Comparison of ENCODE assay signal across 29 cellular contexts in the genomic region with DNA sequence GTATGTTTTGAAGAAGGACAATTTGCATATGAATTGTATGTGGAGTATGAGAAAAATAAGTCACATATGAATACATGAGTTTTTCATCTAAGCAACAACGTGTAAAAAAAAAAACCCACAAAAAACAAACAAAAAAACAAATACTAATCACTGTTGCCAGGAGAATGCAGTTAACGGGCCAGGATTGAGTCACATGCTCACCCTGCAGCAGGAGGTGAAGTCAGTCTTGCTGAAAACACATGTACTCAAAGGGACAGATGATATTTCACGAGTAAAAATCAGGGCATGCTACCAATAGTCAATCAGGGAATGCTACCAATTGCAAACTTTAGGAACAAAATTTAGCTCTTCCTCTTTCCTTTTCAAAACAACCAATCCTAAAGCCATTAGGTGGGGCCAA. TPM values are rescaled to one million over a fixed set of nuclear protein-coding genes. Genes with fewer than 3 reads are reported as not detected.
"Had no signal": no experiment of that assay in that cellular context is flagged by ENCODE, and none has a peak within 500 bp of the region (broad histone marks: within the 10 kb centered on the region; RNA-seq: fewer than 3 reads in every experiment).

No MANE protein-coding gene starts in this region.

- H3K4me3 Mint-ChIP-seq: activated CD4-positive, alpha-beta memory T cell treated with anti-CD3 and anti-CD28 coated beads for 36 hours; activated CD4-positive, alpha-beta T cell treated with anti-CD3 and anti-CD28 coated beads for 36 hours; activated CD4-positive, alpha-beta T cell treated with anti-CD3 and anti-CD28 coated beads, Interleukin-2, amount 10 ng/mL, durations not matched to agents 24 days and 14 days; activated CD8-positive, alpha-beta memory T cell treated with anti-CD3 and anti-CD28 coated beads, Interleukin-2, amount 10 ng/mL, durations not matched to agents 7 days and 5 days; activated CD8-positive, alpha-beta T cell treated with anti-CD3 and anti-CD28 coated beads, Interleukin-2, amount 10 ng/mL, durations not matched to agents 7 days and 5 days; activated naive CD4-positive, alpha-beta T cell treated with anti-CD3 and anti-CD28 coated beads, Interleukin-2, amount 10 ng/mL, durations not matched to agents 7 days and 5 days; activated naive CD8-positive, alpha-beta T cell treated with anti-CD3 and anti-CD28 coated beads, Interleukin-2, amount 10 ng/mL, durations not matched to agents 7 days and 5 days; activated T-cell treated with anti-CD3 and anti-CD28 coated beads, Interleukin-2, amount 50 U/mL, for 24 hours; activated T-cell treated with anti-CD3 and anti-CD28 coated beads, Interleukin-2, amount 50 U/mL, for 72 hours; brain had no signal

- DNase-seq: activated CD4-positive, alpha-beta memory T cell treated with anti-CD3 and anti-CD28 coated beads for 36 hours; activated CD4-positive, alpha-beta T cell treated with anti-CD3 and anti-CD28 coated beads for 36 hours; activated CD4-positive, alpha-beta T cell treated with anti-CD3 and anti-CD28 coated beads, Interleukin-2, amount 10 ng/mL, durations not matched to agents 24 days and 14 days; activated CD4-positive, CD25-positive, alpha-beta regulatory T cell; activated CD4-positive, CD25-positive, alpha-beta regulatory T cell treated with anti-CD3 and anti-CD28 coated beads, Interleukin-2, amount 50 U/mL, for 72 hours; activated CD8-positive, alpha-beta memory T cell treated with anti-CD3 and anti-CD28 coated beads, Interleukin-2, amount 10 ng/mL, durations not matched to agents 7 days and 5 days; activated CD8-positive, alpha-beta memory T cell treated with anti-CD3 and anti-CD28 coated beads, Interleukin-2, amount 50 U/mL, for 4 hours; activated CD8-positive, alpha-beta T cell treated with anti-CD3 and anti-CD28 coated beads, Interleukin-2, amount 10 ng/mL, durations not matched to agents 7 days and 5 days; activated gamma-delta T cell; activated naive CD4-positive, alpha-beta T cell; activated naive CD4-positive, alpha-beta T cell treated with anti-CD3 and anti-CD28 coated beads, Interleukin-2, amount 10 ng/mL, durations not matched to agents 7 days and 5 days; activated naive CD8-positive, alpha-beta T cell treated with anti-CD3 and anti-CD28 coated beads, Interleukin-2, amount 10 ng/mL, durations not matched to agents 7 days and 5 days; activated T-cell treated with anti-CD3 and anti-CD28 coated beads, Interleukin-2, amount 50 U/mL, for 24 hours; activated T-cell treated with anti-CD3 and anti-CD28 coated beads, Interleukin-2, amount 50 U/mL, for 72 hours; central memory CD4-positive, alpha-beta T cell; cerebellar nuclear complex; colonic mucosa; effector CD8-positive, alpha-beta T cell; esophagus squamous epithelium; head of caudate nucleus; hypothalamus; T-helper 2 cell had no signal

- H3K9me3 ChIP-seq: ascending aorta, breast epithelium, colonic mucosa, esophagus squamous epithelium had no signal

- H3K4me1 Mint-ChIP-seq: activated CD4-positive, alpha-beta T cell treated with anti-CD3 and anti-CD28 coated beads for 36 hours; activated CD4-positive, alpha-beta T cell treated with anti-CD3 and anti-CD28 coated beads, Interleukin-2, amount 10 ng/mL, durations not matched to agents 24 days and 14 days; activated CD8-positive, alpha-beta memory T cell treated with anti-CD3 and anti-CD28 coated beads, Interleukin-2, amount 10 ng/mL, durations not matched to agents 7 days and 5 days; activated naive CD4-positive, alpha-beta T cell treated with anti-CD3 and anti-CD28 coated beads, Interleukin-2, amount 10 ng/mL, durations not matched to agents 7 days and 5 days; activated naive CD8-positive, alpha-beta T cell treated with anti-CD3 and anti-CD28 coated beads, Interleukin-2, amount 10 ng/mL, durations not matched to agents 7 days and 5 days had no signal

- ATAC-seq: activated CD4-positive, alpha-beta T cell treated with anti-CD3 and anti-CD28 coated beads for 36 hours; activated CD8-positive, alpha-beta memory T cell treated with anti-CD3 and anti-CD28 coated beads, Interleukin-2, amount 10 ng/mL, durations not matched to agents 7 days and 5 days; activated CD8-positive, alpha-beta T cell treated with anti-CD3 and anti-CD28 coated beads, Interleukin-2, amount 10 ng/mL, durations not matched to agents 7 days and 5 days; activated naive CD4-positive, alpha-beta T cell treated with anti-CD3 and anti-CD28 coated beads, Interleukin-2, amount 50 U/mL, for 72 hours; activated T-cell treated with anti-CD3 and anti-CD28 coated beads, Interleukin-2, amount 50 U/mL, for 72 hours had no signal

- H3K4me1 ChIP-seq: breast epithelium, colonic mucosa had no signal

- H3K27ac Mint-ChIP-seq: activated CD4-positive, alpha-beta memory T cell treated with anti-CD3 and anti-CD28 coated beads for 36 hours; activated CD4-positive, alpha-beta T cell treated with anti-CD3 and anti-CD28 coated beads for 36 hours; activated CD4-positive, alpha-beta T cell treated with anti-CD3 and anti-CD28 coated beads, Interleukin-2, amount 10 ng/mL, durations not matched to agents 24 days and 14 days; activated CD8-positive, alpha-beta memory T cell treated with anti-CD3 and anti-CD28 coated beads, Interleukin-2, amount 10 ng/mL, durations not matched to agents 7 days and 5 days; activated CD8-positive, alpha-beta T cell treated with anti-CD3 and anti-CD28 coated beads, Interleukin-2, amount 10 ng/mL, durations not matched to agents 7 days and 5 days; activated naive CD4-positive, alpha-beta T cell treated with anti-CD3 and anti-CD28 coated beads, Interleukin-2, amount 10 ng/mL, durations not matched to agents 7 days and 5 days; activated naive CD4-positive, alpha-beta T cell treated with anti-CD3 and anti-CD28 coated beads, Interleukin-2, amount 50 U/mL, for 72 hours; activated naive CD8-positive, alpha-beta T cell treated with anti-CD3 and anti-CD28 coated beads, Interleukin-2, amount 10 ng/mL, durations not matched to agents 7 days and 5 days; activated T-cell treated with anti-CD3 and anti-CD28 coated beads, Interleukin-2, amount 50 U/mL, for 24 hours; activated T-cell treated with anti-CD3 and anti-CD28 coated beads, Interleukin-2, amount 50 U/mL, for 72 hours; brain had no signal

- H3K27me3 ChIP-seq: ascending aorta, breast epithelium, colonic mucosa had no signal

- H3K36me3 Mint-ChIP-seq: activated CD4-positive, alpha-beta memory T cell treated with anti-CD3 and anti-CD28 coated beads for 36 hours; activated CD8-positive, alpha-beta memory T cell treated with anti-CD3 and anti-CD28 coated beads, Interleukin-2, amount 10 ng/mL, durations not matched to agents 7 days and 5 days; activated naive CD4-positive, alpha-beta T cell treated with anti-CD3 and anti-CD28 coated beads, Interleukin-2, amount 10 ng/mL, durations not matched to agents 7 days and 5 days; activated naive CD4-positive, alpha-beta T cell treated with anti-CD3 and anti-CD28 coated beads, Interleukin-2, amount 50 U/mL, for 72 hours; activated naive CD8-positive, alpha-beta T cell treated with anti-CD3 and anti-CD28 coated beads, Interleukin-2, amount 10 ng/mL, durations not matched to agents 7 days and 5 days; brain had no signal

- H3K27ac ChIP-seq: ascending aorta, breast epithelium, cardiac muscle cell, colonic mucosa, epithelial cell of prostate, esophagus squamous epithelium had no signal

- H3K9me3 Mint-ChIP-seq: activated CD4-positive, alpha-beta memory T cell treated with anti-CD3 and anti-CD28 coated beads for 36 hours; activated CD4-positive, alpha-beta T cell treated with anti-CD3 and anti-CD28 coated beads, Interleukin-2, amount 10 ng/mL, durations not matched to agents 24 days and 14 days; activated naive CD4-positive, alpha-beta T cell treated with anti-CD3 and anti-CD28 coated beads, Interleukin-2, amount 10 ng/mL, durations not matched to agents 7 days and 5 days; activated naive CD4-positive, alpha-beta T cell treated with anti-CD3 and anti-CD28 coated beads, Interleukin-2, amount 50 U/mL, for 72 hours; activated naive CD8-positive, alpha-beta T cell treated with anti-CD3 and anti-CD28 coated beads, Interleukin-2, amount 10 ng/mL, durations not matched to agents 7 days and 5 days; activated T-cell treated with anti-CD3 and anti-CD28 coated beads, Interleukin-2, amount 50 U/mL, for 24 hours; activated T-cell treated with anti-CD3 and anti-CD28 coated beads, Interleukin-2, amount 50 U/mL, for 72 hours had no signal

- H3K36me3 ChIP-seq: ascending aorta, breast epithelium, cardiac muscle cell, colonic mucosa, esophagus squamous epithelium had no signal

- H3K4me3 ChIP-seq: ascending aorta, breast epithelium, cardiac muscle cell, colonic mucosa, esophagus squamous epithelium had no signal

- H3K27me3 Mint-ChIP-seq: brain had no signal

RNA-seq across cellular contexts. Expression of gene DCLK2, which starts 10.4 kb away (rescaled TPM):
- total RNA-seq: activated CD4-positive, alpha-beta memory T cell treated with anti-CD3 and anti-CD28 coated beads for 36 hours; activated CD4-positive, alpha-beta T cell treated with anti-CD3 and anti-CD28 coated beads for 36 hours; activated CD4-positive, alpha-beta T cell treated with anti-CD3 and anti-CD28 coated beads, Interleukin-2, amount 10 ng/mL, durations not matched to agents 24 days and 14 days; activated CD8-positive, alpha-beta memory T cell treated with anti-CD3 and anti-CD28 coated beads for 36 hours; activated CD8-positive, alpha-beta T cell treated with anti-CD3 and anti-CD28 coated beads, Interleukin-2, amount 10 ng/mL, durations not matched to agents 7 days and 5 days; activated naive CD4-positive, alpha-beta T cell treated with anti-CD3 and anti-CD28 coated beads, Interleukin-2, amount 50 U/mL, for 72 hours; activated naive CD8-positive, alpha-beta T cell treated with anti-CD3 and anti-CD28 coated beads, Interleukin-2, amount 10 ng/mL, durations not matched to agents 7 days and 5 days had no signal
